Comparison of ENCODE assay signal across 8 cellular contexts in the genomic region with DNA sequence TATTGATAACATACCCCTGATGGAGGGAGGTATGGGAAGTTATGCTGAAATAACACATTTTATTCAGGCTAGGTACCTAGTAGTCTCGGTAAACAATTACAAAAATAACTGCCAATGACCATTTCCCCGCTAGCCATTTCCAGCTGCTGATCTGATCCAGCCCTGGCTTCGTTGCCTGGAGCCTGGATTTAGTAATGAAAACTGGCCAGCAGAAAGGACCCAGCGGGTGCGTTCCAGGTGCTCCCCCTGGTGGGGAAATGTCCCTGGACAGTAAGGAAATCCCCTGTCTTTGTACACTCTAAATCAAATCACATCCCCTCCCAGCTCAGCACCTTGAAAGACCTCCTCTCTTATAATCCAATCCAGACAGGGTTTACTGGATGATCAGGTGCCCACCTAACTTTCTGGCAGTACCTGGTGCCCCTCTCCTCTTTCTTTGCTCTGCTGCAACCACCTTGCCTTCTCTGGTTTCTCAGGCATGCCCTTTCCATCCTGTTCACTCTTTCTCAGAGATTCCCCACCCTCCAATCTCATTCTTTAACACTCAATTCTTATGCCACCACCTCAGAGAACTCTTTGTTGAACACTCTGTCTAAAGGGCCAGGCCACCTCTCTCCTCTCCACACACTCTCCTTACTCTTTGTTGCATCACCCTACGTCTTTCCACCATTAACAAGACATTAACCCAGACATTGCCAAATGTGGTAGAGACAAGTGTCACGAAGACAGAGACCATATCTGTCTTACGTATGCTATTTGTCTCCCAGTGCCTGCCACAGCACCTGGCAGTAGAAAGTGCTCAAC. TPM values are rescaled to one million over a fixed set of nuclear protein-coding genes. Genes with fewer than 3 reads are reported as not detected.
DNase-seq lines count a peak whose midpoint lies in the region; ATAC-seq, FAIRE-seq and TF ChIP-seq lines count a peak whose summit lies in the region.

No MANE protein-coding gene starts in this region.

- H3K36me3 Mint-ChIP-seq in astrocyte (ENCODE audit: low read depth, unreplicated experiment) = no peaks in the 10 kb centered on the region

- TF ChIP-seq CTCF in astrocyte (IDR thresholded peaks at IDR 0.05; ENCODE audit: insufficient read depth, low read depth, low read length) = peak; percentile 85

- DNase-seq in COLO668 (lab: John Stamatoyannopoulos, UW; ENCODE audit: unreplicated experiment) = peak; percentile 61
- DNase-seq in SKM-1 treated with dmso at 0.1 percent for 144 hours (lab: John Stamatoyannopoulos, UW; ENCODE audit: unreplicated experiment) = peak; percentile 43
- no peak for DNase-seq in astrocyte (ENCODE audit: low read depth)
- peak in 26 of 51 donors; percentile 4 to 45 (median 18) for DNase-seq in hypothalamus (lab: John Stamatoyannopoulos, UW)
- peak; percentile 16 to 24 for DNase-seq in stimulated activated CD4-positive, alpha-beta T cell treated with anti-CD3 and anti-CD28 coated beads, Interleukin-15, amount 100 ng/mL, for 48 hours (ENCODE audit: low read depth in 2 of 2)

- H3K4me1 ChIP-seq in astrocyte (ENCODE audit: insufficient read depth, low read length) = peaks cover 6% of the 10 kb centered on the region

- ATAC-seq in HG02678 (IDR thresholded peaks at IDR 0.05; ENCODE audit: unreplicated experiment) (peak; percentile 23), GM21390 (IDR thresholded peaks at IDR 0.05; ENCODE audit: unreplicated experiment) (no peak), GM21529 (IDR thresholded peaks at IDR 0.05; ENCODE audit: unreplicated experiment) (no peak)

- H3K36me3 ChIP-seq in astrocyte (ENCODE audit: insufficient read depth, low read length) = no peaks in the 10 kb centered on the region

- H3K9me3 ChIP-seq in astrocyte (ENCODE audit: insufficient read depth, low read depth, low read length) = no peaks in the 10 kb centered on the region

- H3K4me1 Mint-ChIP-seq in astrocyte (ENCODE audit: low read depth, unreplicated experiment) = no peaks in the 10 kb centered on the region

- peaks cover 7% of the 10 kb centered on the region for H3K27me3 Mint-ChIP-seq in astrocyte (ENCODE audit: low read depth, unreplicated experiment)

- H3K27me3 ChIP-seq in astrocyte (ENCODE audit: insufficient read depth, low read length) = no peaks in the 10 kb centered on the region

- H3K9ac ChIP-seq in astrocyte (ENCODE audit: low read length) = no peak overlapping the region

- H3K79me2 ChIP-seq in astrocyte (ENCODE audit: insufficient read depth, low read length) = no peaks in the 10 kb centered on the region

- no peak overlapping the region for H2AFZ ChIP-seq in astrocyte (ENCODE audit: low read depth, low read length)

- no peaks in the 10 kb centered on the region for H3K9me3 Mint-ChIP-seq in astrocyte (ENCODE audit: unreplicated experiment)

- H3K4me3 Mint-ChIP-seq in astrocyte (ENCODE audit: unreplicated experiment) = no peak overlapping the region

- H3K4me2 ChIP-seq in astrocyte (ENCODE audit: low read length) = no peak overlapping the region

- no peak overlapping the region for H3K4me3 ChIP-seq in astrocyte (ENCODE audit: insufficient read depth, low read depth, low read length)

- H4K20me1 ChIP-seq in astrocyte (ENCODE audit: insufficient read depth, low read length) = no peaks in the 10 kb centered on the region

- no peak for FAIRE-seq in astrocyte (lab: Jason Lieb, UNC)

- no peak overlapping the region for H3K27ac ChIP-seq in astrocyte (ENCODE audit: low read depth, low read length)

- H3K27ac Mint-ChIP-seq in astrocyte (ENCODE audit: unreplicated experiment) = no peak overlapping the region

RNA-seq across cellular contexts. Expression of a gene that starts 50.1 kb away (rescaled TPM):
- total RNA-seq in astrocyte = 70.0 and 71.3 TPM in 2 replicates

RNA-seq across cellular contexts. Expression of a gene that starts 53.8 kb away (rescaled TPM):
- total RNA-seq in astrocyte = 1,145 and 1,862 TPM in 2 replicates
